Comparison of ENCODE assay signal across 9 cellular contexts in the genomic region with DNA sequence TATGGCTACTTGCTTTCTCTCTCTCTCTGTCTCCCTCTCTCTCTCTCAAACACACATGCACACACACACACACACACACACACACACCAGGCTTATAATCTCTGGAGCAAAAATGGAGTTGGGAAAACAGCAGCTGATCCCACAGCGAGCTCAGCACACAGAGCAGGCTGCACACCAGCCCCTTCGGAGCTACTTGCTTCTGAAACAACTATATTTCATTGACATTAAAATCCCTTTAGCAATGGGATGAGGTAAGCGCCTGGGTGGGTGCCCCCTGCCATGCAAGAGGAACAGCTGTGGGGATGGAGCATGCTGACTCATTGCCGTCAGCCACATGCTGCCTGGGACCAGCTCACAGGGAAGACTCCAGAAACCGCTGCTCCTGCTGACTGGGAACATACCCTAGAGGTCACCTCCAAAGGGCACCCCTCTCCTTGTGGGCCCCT. TPM values are rescaled to one million over a fixed set of nuclear protein-coding genes. Genes with fewer than 3 reads are reported as not detected.
A peak's percentile ranks its signal among the peaks of the same experiment; 100 is the strongest.
DNase-seq lines count a peak whose midpoint lies in the region; ATAC-seq lines count a peak whose summit lies in the region.
"Had no signal": no experiment of that assay in that cellular context is flagged by ENCODE, and none has a peak within 500 bp of the region (broad histone marks: within the 10 kb centered on the region; RNA-seq: fewer than 3 reads in every experiment).

No MANE protein-coding gene starts in this region.

- H3K27me3 Mint-ChIP-seq in stimulated activated naive CD8-positive, alpha-beta T cell treated with anti-CD3 and anti-CD28 coated beads, Interleukin-15, amount 100 ng/mL, for 72 hours = peaks cover 6% of the 10 kb centered on the region

- no peak overlapping the region for H3K4me3 ChIP-seq in skeletal muscle satellite cell (ENCODE audit: low read length)

- H3K4me3 Mint-ChIP-seq in stimulated activated naive CD8-positive, alpha-beta T cell treated with anti-CD3 and anti-CD28 coated beads, Interleukin-15, amount 100 ng/mL, for 72 hours = no peak overlapping the region

- H3K4me2 ChIP-seq in skeletal muscle satellite cell (ENCODE audit: low read length) = peak overlapping the region; percentile 43

- H3K9me3 ChIP-seq in skeletal muscle satellite cell (replicated peaks; ENCODE audit: low read length) = no peaks in the 10 kb centered on the region

- peaks cover 8% of the 10 kb centered on the region for H3K4me1 Mint-ChIP-seq in stimulated activated naive CD8-positive, alpha-beta T cell treated with anti-CD3 and anti-CD28 coated beads, Interleukin-15, amount 100 ng/mL, for 72 hours

- no peak overlapping the region for H3K27ac Mint-ChIP-seq in stimulated activated naive CD8-positive, alpha-beta T cell treated with anti-CD3 and anti-CD28 coated beads, Interleukin-15, amount 100 ng/mL, for 72 hours

- peaks cover 48% of the 10 kb centered on the region for H3K4me1 ChIP-seq in skeletal muscle satellite cell (ENCODE audit: control insufficient read depth, insufficient read depth, low read length)
- H3K4me1 ChIP-seq: parathyroid adenoma had no signal

- peak overlapping the region; percentile 36 for H3K9ac ChIP-seq in skeletal muscle satellite cell (ENCODE audit: low read depth, low read length)
- H3K9ac ChIP-seq: parathyroid adenoma had no signal

- no peak for DNase-seq in stimulated activated naive CD8-positive, alpha-beta T cell treated with anti-CD3 and anti-CD28 coated beads, Interleukin-15, Interleukin-2, amounts not matched to agents 100 U/mL and 50 U/mL, for 24 hours
- DNase-seq in stimulated activated naive CD8-positive, alpha-beta T cell treated with anti-CD3 and anti-CD28 coated beads, Interleukin-15, amount 100 ng/mL, for 72 hours = no peak
- DNase-seq in SKM-1 treated with dmso at 0.1 percent for 144 hours (lab: John Stamatoyannopoulos, UW; ENCODE audit: unreplicated experiment) = peak; percentile 66
- peak; percentile 90 for DNase-seq in cardiac septum (ENCODE audit: low spot score)

- peaks cover 5% of the 10 kb centered on the region for H3K36me3 ChIP-seq in skeletal muscle satellite cell (ENCODE audit: insufficient read depth, low read length)

- no peaks in the 10 kb centered on the region for H3K9me3 Mint-ChIP-seq in stimulated activated naive CD8-positive, alpha-beta T cell treated with anti-CD3 and anti-CD28 coated beads, Interleukin-15, amount 100 ng/mL, for 72 hours

- intact Hi-C loops in cardiac septum (cut with DNase I) = no loop called here

- ATAC-seq in stimulated activated naive CD8-positive, alpha-beta T cell treated with anti-CD3 and anti-CD28 coated beads, Interleukin-15, Interleukin-2, amounts not matched to agents 100 U/mL and 50 U/mL, for 24 hours = peak; percentile 47
- ATAC-seq in stimulated activated naive CD8-positive, alpha-beta T cell treated with anti-CD3 and anti-CD28 coated beads, Interleukin-15, amount 100 ng/mL, for 72 hours = no peak
- ATAC-seq in HG02623 (IDR thresholded peaks at IDR 0.05; ENCODE audit: unreplicated experiment) (no peak), HG03175 (IDR thresholded peaks at IDR 0.05; ENCODE audit: unreplicated experiment) (no peak), GM18870 (IDR thresholded peaks at IDR 0.05; ENCODE audit: unreplicated experiment) (no peak)

- H3K27me3 ChIP-seq in skeletal muscle satellite cell (ENCODE audit: control insufficient read depth, insufficient read depth, low read length) = no peaks in the 10 kb centered on the region

RNA-seq across cellular contexts. Expression of a gene that starts 45.7 kb away (rescaled TPM):
- 3.2 TPM for total RNA-seq in cardiac septum
- total RNA-seq in skeletal muscle satellite cell (2012; rRNA removed) = 32.1 and 33.0 TPM in 2 replicates

Comparison
In these comparisons a context has a peak if more than half of its experiments do, and no peak if none do; other contexts are left out.
1. DNase-seq: peak in SKM-1 treated with dmso at 0.1 percent for 144 hours (single experiment) and cardiac septum (single experiment); none in stimulated activated naive CD8-positive, alpha-beta T cell treated with anti-CD3 and anti-CD28 coated beads, Interleukin-15, Interleukin-2, amounts not matched to agents 100 U/mL and 50 U/mL, for 24 hours (single experiment) and stimulated activated naive CD8-positive, alpha-beta T cell treated with anti-CD3 and anti-CD28 coated beads, Interleukin-15, amount 100 ng/mL, for 72 hours (0 of 2).